Comparison of ENCODE assay signal across 19 cellular contexts in the genomic region with DNA sequence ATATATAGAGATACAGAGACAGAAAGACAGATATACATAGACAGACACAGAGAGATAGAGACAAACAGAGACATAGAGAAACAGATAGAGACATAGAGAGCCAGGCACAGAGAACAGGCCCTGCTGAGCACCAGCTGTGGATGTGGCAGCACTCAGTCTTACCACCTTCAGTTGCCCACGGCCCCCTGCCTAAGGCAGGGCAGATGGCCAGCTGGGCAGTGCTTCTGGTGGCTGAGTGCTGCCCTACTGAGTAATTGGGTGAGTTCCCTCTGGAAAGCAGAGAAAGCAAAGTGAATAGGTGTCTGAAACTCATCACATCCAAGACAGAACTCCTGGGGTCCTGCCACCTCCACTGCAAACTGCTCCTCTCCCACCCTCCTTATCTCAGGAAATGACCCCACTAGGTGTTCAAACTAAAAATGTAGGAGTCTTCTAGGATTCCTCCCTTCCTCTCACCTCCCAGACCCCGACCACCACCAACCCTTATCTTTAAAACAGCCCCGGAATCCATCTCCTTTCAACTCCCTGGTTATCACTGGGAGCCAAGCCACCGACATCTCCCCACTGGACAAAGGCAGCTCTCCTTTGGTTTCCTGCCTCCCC. TPM values are rescaled to one million over a fixed set of nuclear protein-coding genes. Genes with fewer than 3 reads are reported as not detected.
A peak's percentile ranks its signal among the peaks of the same experiment; 100 is the strongest.
DNase-seq lines count a peak whose midpoint lies in the region; ATAC-seq and TF ChIP-seq lines count a peak whose summit lies in the region.
"Had no signal": no experiment of that assay in that cellular context is flagged by ENCODE, and none has a peak within 500 bp of the region (broad histone marks: within the 10 kb centered on the region; RNA-seq: fewer than 3 reads in every experiment).

No MANE protein-coding gene starts in this region.

- H3K9ac ChIP-seq in PC-3 (ENCODE audit: low read length): no peak overlapping the region

- CTCF ChIA-PET in PC-3 (lab: Charles Lee) (no interaction called here), WTC11 (lab: Charles Lee) (interaction anchor here (0.7 to 4.1 kb wide), 8 partner anchors 10 to 200 kb away, joined by 3 to 22 read pairs (median 4); a partner anchor contains a TSS)

- H3K27me3 Mint-ChIP-seq in endothelial cell (ENCODE audit: unreplicated experiment) (peaks cover 5% of the 10 kb centered on the region), WTC11 (ENCODE audit: low read depth) (no peaks in the 10 kb centered on the region)
- peaks cover 36% of the 10 kb centered on the region for H3K27me3 Mint-ChIP-seq in stimulated activated memory B cell treated with anti-CD40 and anti-IgM and Interleukin-4, amounts not matched to agents 10 μg/mL and 1 μg/mL and 100 μg/mL, for 72 hours

- POLR2A ChIA-PET in PC-3 (lab: Charles Lee; ENCODE audit: unreplicated experiment) (no interaction called here), WTC11 (lab: Charles Lee) (no interaction called here)

- no peaks in the 10 kb centered on the region for H3K27me3 ChIP-seq in right atrium auricular region
- H3K27me3 ChIP-seq in left ventricle myocardium inferior (ENCODE audit: low read depth): peaks cover 83% of the 10 kb centered on the region
- H3K27me3 ChIP-seq in MG63: no peaks in the 10 kb centered on the region
- no peaks in the 10 kb centered on the region for H3K27me3 ChIP-seq in PC-3 (ENCODE audit: low read length)
- H3K27me3 ChIP-seq: BE2C had no signal

- no peak overlapping the region for H3K4me3 ChIP-seq in right atrium auricular region
- no peak overlapping the region for H3K4me3 ChIP-seq in left ventricle myocardium inferior
- H3K4me3 ChIP-seq in MG63: no peak overlapping the region
- H3K4me3 ChIP-seq in PC-3 (ENCODE audit: low read length): no peak overlapping the region

- no peaks in the 10 kb centered on the region for H3F3A ChIP-seq in PC-3 (ENCODE audit: low read length, unreplicated experiment)

- H3K79me2 ChIP-seq in PC-3 (ENCODE audit: low read length): no peaks in the 10 kb centered on the region

- H3K4me2 ChIP-seq in PC-3 (ENCODE audit: low read length): no peak overlapping the region

- peak; percentile 28 for ATAC-seq in stimulated activated memory B cell treated with anti-CD40 and anti-IgM and Interleukin-4, amounts not matched to agents 10 μg/mL and 1 μg/mL and 100 μg/mL, for 72 hours
- ATAC-seq in PC-3 (no peak), WTC11 (no peak)
- ATAC-seq: HCT116, Panc1 had no signal

- no peaks in the 10 kb centered on the region for H3K9me3 Mint-ChIP-seq in endothelial cell (ENCODE audit: unreplicated experiment)
- H3K9me3 Mint-ChIP-seq in stimulated activated memory B cell treated with anti-CD40 and anti-IgM and Interleukin-4, amounts not matched to agents 10 μg/mL and 1 μg/mL and 100 μg/mL, for 72 hours: no peaks in the 10 kb centered on the region
- H3K9me3 Mint-ChIP-seq in WTC11: no peaks in the 10 kb centered on the region

- no peak overlapping the region for H2AFZ ChIP-seq in PC-3 (ENCODE audit: low read length)

- BruUV-seq in PC-3 (replicated peaks; lab: Mats Ljungman, UMichigan): no TSS peak

- no peaks in the 10 kb centered on the region for H4K20me1 ChIP-seq in PC-3 (ENCODE audit: low read length)

- H3K9me2 ChIP-seq in PC-3 (replicated peaks; ENCODE audit: low read length): no peaks in the 10 kb centered on the region

- H3K27ac Mint-ChIP-seq in endothelial cell (ENCODE audit: unreplicated experiment) (peak overlapping the region; percentile 55), WTC11 (no peak overlapping the region)
- H3K27ac Mint-ChIP-seq in stimulated activated memory B cell treated with anti-CD40 and anti-IgM and Interleukin-4, amounts not matched to agents 10 μg/mL and 1 μg/mL and 100 μg/mL, for 72 hours: no peak overlapping the region

- H3K36me3 Mint-ChIP-seq in endothelial cell (ENCODE audit: low read depth, unreplicated experiment) (no peaks in the 10 kb centered on the region), WTC11 (peaks cover 2% of the 10 kb centered on the region)
- H3K36me3 Mint-ChIP-seq in stimulated activated memory B cell treated with anti-CD40 and anti-IgM and Interleukin-4, amounts not matched to agents 10 μg/mL and 1 μg/mL and 100 μg/mL, for 72 hours: no peaks in the 10 kb centered on the region

- H3K4me1 ChIP-seq in right atrium auricular region: no peaks in the 10 kb centered on the region
- no peaks in the 10 kb centered on the region for H3K4me1 ChIP-seq in left ventricle myocardium inferior
- no peaks in the 10 kb centered on the region for H3K4me1 ChIP-seq in PC-3 (ENCODE audit: insufficient read depth, low read length)
- H3K4me1 ChIP-seq: BE2C had no signal

- H3K27ac ChIP-seq in right atrium auricular region: no peak overlapping the region
- H3K27ac ChIP-seq in left ventricle myocardium inferior (replicated peaks): no peak overlapping the region
- no peak overlapping the region for H3K27ac ChIP-seq in PC-3 (ENCODE audit: low read length)

- H3K4me3 Mint-ChIP-seq in endothelial cell (ENCODE audit: unreplicated experiment) (no peak overlapping the region), WTC11 (no peak overlapping the region)
- no peak overlapping the region for H3K4me3 Mint-ChIP-seq in stimulated activated memory B cell treated with anti-CD40 and anti-IgM and Interleukin-4, amounts not matched to agents 10 μg/mL and 1 μg/mL and 100 μg/mL, for 72 hours

- intact Hi-C loops in left ventricle myocardium inferior (cut with micrococcal nuclease) (no loop called here), PC-3 (cut with micrococcal nuclease) (no loop called here)

- no peaks in the 10 kb centered on the region for H3K36me3 ChIP-seq in right atrium auricular region
- H3K36me3 ChIP-seq in left ventricle myocardium inferior: no peaks in the 10 kb centered on the region
- no peaks in the 10 kb centered on the region for H3K36me3 ChIP-seq in MG63
- no peaks in the 10 kb centered on the region for H3K36me3 ChIP-seq in PC-3 (ENCODE audit: low read depth, low read length)
- H3K36me3 ChIP-seq: BE2C had no signal

- H3K9me3 ChIP-seq in right atrium auricular region: no peaks in the 10 kb centered on the region
- no peaks in the 10 kb centered on the region for H3K9me3 ChIP-seq in left ventricle myocardium inferior (replicated peaks)
- H3K9me3 ChIP-seq in MG63: no peaks in the 10 kb centered on the region
- no peaks in the 10 kb centered on the region for H3K9me3 ChIP-seq in PC-3 (ENCODE audit: low read length)
- H3K9me3 ChIP-seq: BE2C had no signal

- H3K4me1 Mint-ChIP-seq in endothelial cell (ENCODE audit: unreplicated experiment) (peaks cover 17% of the 10 kb centered on the region), WTC11 (peaks cover 34% of the 10 kb centered on the region)
- no peaks in the 10 kb centered on the region for H3K4me1 Mint-ChIP-seq in stimulated activated memory B cell treated with anti-CD40 and anti-IgM and Interleukin-4, amounts not matched to agents 10 μg/mL and 1 μg/mL and 100 μg/mL, for 72 hours

- DNase-seq in right atrium auricular region (ENCODE audit: low spot score) (peak; percentile 38), left ventricle myocardium inferior (no peak), MG63 (peak; percentile 61), endothelial cell (ENCODE audit: low spot score) (no peak), PC-3 (no peak), WTC11 (ENCODE audit: low spot score) (no peak), NCI-H1048 (lab: John Stamatoyannopoulos, UW) (no peak)
- DNase-seq: BE2C; GOT3; Karpas-422; NCI-H1417 treated with DMSO at 0.1 percent for 48 hours; NCI-H1930; NK-92 treated with Interleukin-12 subunit alpha and Interleukin-12 subunit beta, amount 100 ng/mL, for 24 hours; SIG-M5 had no signal

- no peak for TF ChIP-seq CTCF in right atrium auricular region (IDR thresholded peaks at IDR 0.05)
- no peak for TF ChIP-seq CTCF in left ventricle myocardium inferior (IDR thresholded peaks at IDR 0.05; ENCODE audit: borderline replicate concordance)
- TF ChIP-seq CTCF in endothelial cell (IDR thresholded peaks at IDR 0.05; ENCODE audit: unreplicated experiment): no peak
- no peak for TF ChIP-seq CTCF in PC-3 (conservative IDR thresholded peaks at IDR 0.05; ENCODE audit: low read depth, low read length)
- no peak for TF ChIP-seq CTCF in WTC11 (IDR thresholded peaks at IDR 0.05)

TF ChIP-seq in WTC11, 78 proteins besides CTCF, POLR2A, EP300 and RAD21:
- no peak for TF ChIP-seq GRHL2 (CRISPR knock-in tag; IDR thresholded peaks at IDR 0.05; ENCODE audit: insufficient replicate concordance, severe bottlenecking)
- no peak for TF ChIP-seq ZNF671 (CRISPR knock-in tag; IDR thresholded peaks at IDR 0.05)
- TF ChIP-seq, protein P1, sequence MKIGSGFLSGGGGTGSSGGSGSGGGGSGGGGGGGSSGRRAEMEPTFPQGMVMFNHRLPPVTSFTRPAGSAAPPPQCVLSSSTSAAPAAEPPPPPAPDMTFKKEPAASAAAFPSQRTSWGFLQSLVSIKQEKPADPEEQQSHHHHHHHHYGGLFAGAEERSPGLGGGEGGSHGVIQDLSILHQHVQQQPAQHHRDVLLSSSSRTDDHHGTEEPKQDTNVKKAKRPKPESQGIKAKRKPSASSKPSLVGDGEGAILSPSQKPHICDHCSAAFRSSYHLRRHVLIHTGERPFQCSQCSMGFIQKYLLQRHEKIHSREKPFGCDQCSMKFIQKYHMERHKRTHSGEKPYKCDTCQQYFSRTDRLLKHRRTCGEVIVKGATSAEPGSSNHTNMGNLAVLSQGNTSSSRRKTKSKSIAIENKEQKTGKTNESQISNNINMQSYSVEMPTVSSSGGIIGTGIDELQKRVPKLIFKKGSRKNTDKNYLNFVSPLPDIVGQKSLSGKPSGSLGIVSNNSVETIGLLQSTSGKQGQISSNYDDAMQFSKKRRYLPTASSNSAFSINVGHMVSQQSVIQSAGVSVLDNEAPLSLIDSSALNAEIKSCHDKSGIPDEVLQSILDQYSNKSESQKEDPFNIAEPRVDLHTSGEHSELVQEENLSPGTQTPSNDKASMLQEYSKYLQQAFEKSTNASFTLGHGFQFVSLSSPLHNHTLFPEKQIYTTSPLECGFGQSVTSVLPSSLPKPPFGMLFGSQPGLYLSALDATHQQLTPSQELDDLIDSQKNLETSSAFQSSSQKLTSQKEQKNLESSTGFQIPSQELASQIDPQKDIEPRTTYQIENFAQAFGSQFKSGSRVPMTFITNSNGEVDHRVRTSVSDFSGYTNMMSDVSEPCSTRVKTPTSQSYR (CRISPR knock-in tag; IDR thresholded peaks at IDR 0.05): no peak

RNA-seq across cellular contexts. Expression of a gene that starts 27.2 kb away (rescaled TPM):
- total RNA-seq in right atrium auricular region (under 1 TPM; 0.44 to 0.51 TPM), left ventricle myocardium inferior (0.14 TPM), endothelial cell (ENCODE audit: unreplicated experiment) (4.2 TPM), PC-3 (2014; rRNA removed) (not detected in 2 replicates), WTC11 (2021) (17.9 to 21.8 TPM (median 18.9 TPM) in 3 replicates)
- total RNA-seq in MG63 (2014; rRNA removed; shearing (Covaris generic); ENCODE audit: low replicate concordance): not detected in 2 replicates
- total RNA-seq: M059J, NCI-H460 had no signal

Comparison
In these comparisons a context has a peak if more than half of its experiments do, and no peak if none do; other contexts are left out.
1. DNase-seq: peak in right atrium auricular region (single experiment) and MG63 (single experiment); none in left ventricle myocardium inferior (single experiment), endothelial cell (single experiment), PC-3 (single experiment), WTC11 (single experiment) and NCI-H1048 (single experiment).